9 cellular contexts compared by ENCODE assay signal in the genomic region with DNA sequence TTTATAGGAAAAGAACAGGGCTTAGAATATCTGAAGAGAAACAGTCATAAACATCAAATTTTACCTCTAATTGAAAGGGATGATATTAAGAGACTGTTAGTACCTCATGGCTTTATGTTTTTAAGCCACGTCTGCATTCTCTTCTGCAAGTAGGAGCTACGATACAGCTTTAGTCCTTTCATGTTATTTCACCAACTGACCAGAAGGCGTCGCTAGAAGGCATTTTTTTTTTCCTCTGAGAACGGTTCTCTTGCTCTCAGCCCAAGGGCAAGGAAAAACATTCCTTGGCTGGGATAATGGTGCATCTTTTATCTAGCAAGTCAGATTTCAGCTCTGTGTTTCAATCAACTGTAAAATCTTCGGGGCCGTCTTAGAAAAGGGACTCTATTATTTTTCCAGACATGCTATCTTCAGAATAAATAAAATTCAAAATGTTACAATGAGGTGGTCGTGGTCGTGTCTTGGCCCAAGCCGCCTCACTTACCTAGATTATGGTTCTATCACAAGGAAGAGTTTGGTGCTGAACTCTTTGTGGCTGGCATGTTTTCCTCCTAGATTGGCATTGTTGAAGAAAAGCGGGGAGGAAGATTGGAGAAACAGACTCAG. TPM values are rescaled to one million over a fixed set of nuclear protein-coding genes. Genes with fewer than 3 reads are reported as not detected.
DNase-seq lines count a peak whose midpoint lies in the region; ATAC-seq and FAIRE-seq lines count a peak whose summit lies in the region.
"Had no signal": no experiment of that assay in that cellular context is flagged by ENCODE, and none has a peak within 500 bp of the region (broad histone marks: within the 10 kb centered on the region; RNA-seq: fewer than 3 reads in every experiment).

No MANE protein-coding gene starts in this region.

- peak; percentile 5 to 75 (median 45) for DNase-seq in CD4-positive, CD25-positive, alpha-beta regulatory T cell
- DNase-seq in GM18507 (ENCODE audit: extremely low spot score, insufficient read length, low read depth) (peak; percentile 20), NCI-H128 (lab: John Stamatoyannopoulos, UW; ENCODE audit: unreplicated experiment) (peak; percentile 3), T follicular helper cell (ENCODE audit: low read depth) (peak; percentile 9), midbrain (lab: John Stamatoyannopoulos, UW) (peak; percentile 73)

- no peaks in the 10 kb centered on the region for H3K36me3 Mint-ChIP-seq in CD4-positive, CD25-positive, alpha-beta regulatory T cell

- H3K4me3 Mint-ChIP-seq in CD4-positive, CD25-positive, alpha-beta regulatory T cell = peak overlapping the region in 3 of 4 donors; percentile 29 to 57 (median 53)

- H3K4me1 Mint-ChIP-seq in CD4-positive, CD25-positive, alpha-beta regulatory T cell = peaks cover 0 to 9% (median 6%) of the 10 kb centered on the region in 4 donors

- H3K27ac ChIP-seq in CD4-positive, CD25-positive, alpha-beta regulatory T cell (ENCODE audit: insufficient read depth, low read length, poor library complexity, severe bottlenecking) = no peak overlapping the region

- ATAC-seq in CD4-positive, CD25-positive, alpha-beta regulatory T cell (ENCODE audit: low read depth in 2 of 2) = peak; percentile 67 to 73
- ATAC-seq in HG02970 (IDR thresholded peaks at IDR 0.05; ENCODE audit: low FRiP score, unreplicated experiment) (no peak), HG02885 (IDR thresholded peaks at IDR 0.05; ENCODE audit: poor library complexity, unreplicated experiment) (no peak)

- peak overlapping the region; percentile 85 for H3K4me3 ChIP-seq in CD4-positive, CD25-positive, alpha-beta regulatory T cell (ENCODE audit: low read depth, low read length)
- H3K4me3 ChIP-seq in endocrine pancreas (ENCODE audit: control insufficient read depth, insufficient read depth, low read length) = peak overlapping the region; percentile 91

- peaks cover 3% of the 10 kb centered on the region for H3K27me3 ChIP-seq in CD4-positive, CD25-positive, alpha-beta regulatory T cell (ENCODE audit: control insufficient read depth, insufficient read depth, low read length)
- H3K27me3 ChIP-seq in endocrine pancreas (ENCODE audit: control insufficient read depth, insufficient read depth, low read length) = no peaks in the 10 kb centered on the region

- H3K9me3 ChIP-seq in CD4-positive, CD25-positive, alpha-beta regulatory T cell (ENCODE audit: control insufficient read depth in 2 of 2, low read length in 2 of 2) = no peaks in the 10 kb centered on the region
- H3K9me3 ChIP-seq in endocrine pancreas (ENCODE audit: control insufficient read depth, low read length) = no peaks in the 10 kb centered on the region

- peak; percentile 82 for FAIRE-seq in GM18507 (lab: Jason Lieb, UNC)

- no peak overlapping the region for H3K27ac Mint-ChIP-seq in CD4-positive, CD25-positive, alpha-beta regulatory T cell

- H3K36me3 ChIP-seq in CD4-positive, CD25-positive, alpha-beta regulatory T cell (ENCODE audit: control insufficient read depth, insufficient read depth, low read length) = no peaks in the 10 kb centered on the region
- no peaks in the 10 kb centered on the region for H3K36me3 ChIP-seq in endocrine pancreas (ENCODE audit: control insufficient read depth, insufficient read depth, low read length)

- H3K27me3 Mint-ChIP-seq in CD4-positive, CD25-positive, alpha-beta regulatory T cell = peaks cover 47% of the 10 kb centered on the region

- no peak overlapping the region for H3K9ac ChIP-seq in endocrine pancreas (ENCODE audit: control insufficient read depth, insufficient read depth, low read length)

- no peaks in the 10 kb centered on the region for H3K4me1 ChIP-seq in CD4-positive, CD25-positive, alpha-beta regulatory T cell (ENCODE audit: control insufficient read depth, insufficient read depth, low read length, poor library complexity, severe bottlenecking)
- H3K4me1 ChIP-seq in endocrine pancreas (ENCODE audit: control insufficient read depth, insufficient read depth, low read length) = no peaks in the 10 kb centered on the region

- peaks cover 0 to 3% (median 0%) of the 10 kb centered on the region in 7 donors for H3K9me3 Mint-ChIP-seq in CD4-positive, CD25-positive, alpha-beta regulatory T cell

RNA-seq across cellular contexts. Expression of a gene that starts 41.6 kb away (rescaled TPM):
- not detected for total RNA-seq in CD4-positive, CD25-positive, alpha-beta regulatory T cell
- polyA plus RNA-seq in CD4-positive, CD25-positive, alpha-beta regulatory T cell = not detected
- polyA plus RNA-seq: thymus had no signal

Comparison
In these comparisons a context has a peak if more than half of its experiments do, and no peak if none do; other contexts are left out.
1. ATAC-seq: peak in CD4-positive, CD25-positive, alpha-beta regulatory T cell (2 of 2); none in HG02970 (single experiment) and HG02885 (single experiment).
2. DNase-seq: peak in every context shown above with its lines; median percentile 73 in midbrain; 45 in CD4-positive, CD25-positive, alpha-beta regulatory T cell; 20 in GM18507; 9 in T follicular helper cell; 3 in NCI-H128.